ENCODE assay signal across 9 cellular contexts in the genomic region with DNA sequence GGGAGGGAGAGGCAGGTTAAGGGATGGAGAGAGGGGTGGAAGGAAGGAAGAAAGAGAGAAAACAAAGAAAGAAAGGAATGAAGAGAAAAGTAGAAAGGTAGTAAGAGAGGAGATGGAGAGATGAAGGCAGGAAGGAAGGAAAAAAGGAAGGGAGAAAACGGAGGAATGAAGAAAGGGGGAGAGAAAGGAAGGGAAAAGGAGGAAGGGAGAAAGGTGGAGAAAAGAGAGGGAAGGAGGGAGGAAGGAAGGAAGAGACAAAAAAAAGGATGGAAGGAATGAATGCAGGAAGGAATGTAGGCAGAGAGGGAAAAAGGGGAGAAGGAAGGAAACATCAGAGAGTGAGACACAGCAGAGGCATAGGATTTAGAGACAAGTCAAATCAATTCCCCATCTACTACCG.
"Had no signal": no experiment of that assay in that cellular context is flagged by ENCODE, and none has a peak within 500 bp of the region (broad histone marks: within the 10 kb centered on the region; RNA-seq: fewer than 3 reads in every experiment).

No MANE protein-coding gene starts in this region.

- H3K27ac Mint-ChIP-seq: H9, HFFc6 had no signal

- H3K4me3 Mint-ChIP-seq: H9, HFFc6 had no signal

- H3K9me3 Mint-ChIP-seq: HFFc6 had no signal

- FAIRE-seq: H54, HepG2, K562 had no signal

- H3K4me3 ChIP-seq: K562 had no signal

- ATAC-seq: HepG2, K562 had no signal

- DNase-seq: GOT3, H9, HCEC 1CT, HFFc6, KG1 had no signal

- H3K27ac ChIP-seq: HL-60 had no signal
